In genomic region chr1:66262233-66262632, GRCh38 we compare ENCODE assay signal across 14 cellular contexts.
A peak's percentile ranks its signal among the peaks of the same experiment; 100 is the strongest.
DNase-seq lines count a peak whose midpoint lies in the region; ATAC-seq, FAIRE-seq and TF ChIP-seq lines count a peak whose summit lies in the region.
"Had no signal": no experiment of that assay in that cellular context is flagged by ENCODE, and none has a peak within 500 bp of the region (broad histone marks: within the 10 kb centered on the region; RNA-seq: fewer than 3 reads in every experiment).

No MANE protein-coding gene starts in this region.

- H3K27me3 Mint-ChIP-seq in MCF 10A (ENCODE audit: insufficient read depth, unreplicated experiment) = no peaks in the 10 kb centered on the region
- H3K27me3 Mint-ChIP-seq in activated CD4-positive, alpha-beta T cell treated with anti-CD3 and anti-CD28 coated beads for 36 hours = no peaks in the 10 kb centered on the region
- H3K27me3 Mint-ChIP-seq: naive B cell had no signal

- H3K4me1 Mint-ChIP-seq in MCF 10A (ENCODE audit: insufficient read depth, unreplicated experiment) = peaks cover 43% of the 10 kb centered on the region
- H3K4me1 Mint-ChIP-seq in activated CD4-positive, alpha-beta T cell treated with anti-CD3 and anti-CD28 coated beads for 36 hours = peaks cover 79% of the 10 kb centered on the region

- no peaks in the 10 kb centered on the region for H3K9me3 ChIP-seq in A549

- no TSS peak for BruUV-seq in MCF 10A (replicated peaks; lab: Mats Ljungman, UMichigan)

- POLR2A ChIA-PET in A549 (lab: Yijun Ruan, JAX) (interaction anchor here (0.9 kb wide), 1 partner anchor 9 kb away, joined by 3 read pairs; no protein-coding TSS in a partner anchor), MCF 10A (lab: Yijun Ruan, JAX) (interaction anchor here (0.6 to 3.6 kb wide), 9 partner anchors 10 to 1369 kb away, joined by 3 to 32 read pairs (median 6); no protein-coding TSS in a partner anchor)
- POLR2A ChIA-PET in activated CD4-positive, alpha-beta T cell treated with anti-CD3 and anti-CD28 coated beads for 36 hours (lab: Charles Lee) = no interaction called here

- peak; percentile 46 to 72; a peak in 3 of 5 replicates for TF ChIP-seq EP300 in A549 (IDR thresholded peaks at IDR 0.05)

- DNase-seq in A549 (ENCODE audit: low read depth in 1 of 2, low spot score in 1 of 2) = peak; percentile 35 to 85
- peak; percentile 85 for DNase-seq in HT1080 (ENCODE audit: low read depth)
- peak; percentile 96 for DNase-seq in MCF 10A (ENCODE audit: unreplicated experiment)
- DNase-seq in iris pigment epithelial cell (ENCODE audit: low read depth) = peak; percentile 90
- no peak for DNase-seq in stimulated activated naive CD4-positive, alpha-beta T cell (lab: John Stamatoyannopoulos, UW)
- no peak for DNase-seq in activated CD4-positive, alpha-beta T cell treated with anti-CD3 and anti-CD28 coated beads for 36 hours
- DNase-seq: activated CD4-positive, CD25-positive, alpha-beta regulatory T cell; AML-193; cortex of kidney; naive B cell; NCI-H1694; stimulated activated CD4-positive, alpha-beta T cell treated with anti-CD3 and anti-CD28 coated beads, Interleukin-1b, Interleukin-23, amount 100 ng/mL, for 48 hours had no signal

- CTCF ChIA-PET in A549 (lab: Yijun Ruan, JAX) = interaction anchor here (1.1 kb wide), 1 partner anchor 19 kb away, joined by 4 read pairs; no protein-coding TSS in a partner anchor
- CTCF ChIA-PET in MCF 10A (lab: Yijun Ruan, JAX) = interaction anchor here (0.8 to 28.2 kb wide), 3 partner anchors 64 to 186 kb away, joined by 3 to 687 read pairs (median 5); no protein-coding TSS in a partner anchor
- CTCF ChIA-PET in activated CD4-positive, alpha-beta T cell treated with anti-CD3 and anti-CD28 coated beads for 36 hours (lab: Charles Lee) = no interaction called here

- no peaks in the 10 kb centered on the region for H3K9me3 Mint-ChIP-seq in MCF 10A (ENCODE audit: unreplicated experiment)
- no peaks in the 10 kb centered on the region for H3K9me3 Mint-ChIP-seq in activated CD4-positive, alpha-beta T cell treated with anti-CD3 and anti-CD28 coated beads for 36 hours (ENCODE audit: low read depth)

- H3K27ac Mint-ChIP-seq in MCF 10A (ENCODE audit: low read depth, unreplicated experiment) = peak overlapping the region; percentile 86
- no peak overlapping the region for H3K27ac Mint-ChIP-seq in activated CD4-positive, alpha-beta T cell treated with anti-CD3 and anti-CD28 coated beads for 36 hours

- no peak for TF ChIP-seq CTCF in A549 (IDR thresholded peaks at IDR 0.05)
- no peak for TF ChIP-seq CTCF in MCF 10A (IDR thresholded peaks at IDR 0.05; ENCODE audit: unreplicated experiment)

- WGBS in A549 (ENCODE audit: missing lambda C conversion rate) = 2% methylated on average over 4 of the region's 4 CpGs

- H3K4me1 ChIP-seq in A549 = peaks cover 89% of the 10 kb centered on the region

- FAIRE-seq in A549 (lab: Jason Lieb, UNC) = peak; percentile 13

- H3K4me3 Mint-ChIP-seq in MCF 10A (ENCODE audit: unreplicated experiment) = peak overlapping the region; percentile 9
- no peak overlapping the region for H3K4me3 Mint-ChIP-seq in activated CD4-positive, alpha-beta T cell treated with anti-CD3 and anti-CD28 coated beads for 36 hours
- H3K4me3 Mint-ChIP-seq: naive B cell had no signal

- no peak for TF ChIP-seq RAD21 in A549 (conservative IDR thresholded peaks at IDR 0.05 in 1 of 2, IDR thresholded peaks at IDR 0.05 in 1 of 2)

- TF ChIP-seq POLR2A in A549 (IDR thresholded peaks at IDR 0.05; ENCODE audit: low read length) = no peak

- H3K4me3 ChIP-seq in A549 = 0 out of 3 replicates have a peak overlapping the region, but pooled peaks have one; percentile 14

- ATAC-seq in A549 (peak; percentile 91 to 93), HG03354 (IDR thresholded peaks at IDR 0.05; ENCODE audit: poor library complexity, severe bottlenecking, unreplicated experiment) (no peak), GM21528 (IDR thresholded peaks at IDR 0.05; ENCODE audit: low FRiP score, unreplicated experiment) (no peak)
- ATAC-seq in activated CD4-positive, alpha-beta T cell treated with anti-CD3 and anti-CD28 coated beads for 36 hours = no peak

- intact Hi-C loops in MCF 10A (cut with micrococcal nuclease) = no loop called here
- intact Hi-C loops in activated CD4-positive, alpha-beta T cell treated with anti-CD3 and anti-CD28 coated beads for 36 hours (cut with DNase I, micrococcal nuclease) = no loop called here

- peaks cover 5% of the 10 kb centered on the region for H3K36me3 Mint-ChIP-seq in MCF 10A (ENCODE audit: insufficient read depth, unreplicated experiment)
- peaks cover 2% of the 10 kb centered on the region for H3K36me3 Mint-ChIP-seq in activated CD4-positive, alpha-beta T cell treated with anti-CD3 and anti-CD28 coated beads for 36 hours (ENCODE audit: low read depth)
- H3K36me3 Mint-ChIP-seq: naive B cell had no signal

- H3K4me2 ChIP-seq in A549 = peak overlapping the region; percentile 57

- H3K27ac ChIP-seq in A549 = peak overlapping the region; percentile 69 to 95

TF ChIP-seq in A549, 52 proteins besides CTCF, POLR2A, EP300 and RAD21 (continues in another document):
- TF ChIP-seq EHF (CRISPR knock-in tag; IDR thresholded peaks at IDR 0.05) (no peak), ATOH8 (CRISPR knock-in tag; IDR thresholded peaks at IDR 0.05; ENCODE audit: low read depth) (no peak), GATA3 (IDR thresholded peaks at IDR 0.05; ENCODE audit: borderline replicate concordance) (peak; percentile 73; the same call in 1 of the 2 replicates), RCOR1 (IDR thresholded peaks at IDR 0.05; ENCODE audit: low read depth, low read length) (no peak), SMC3 (IDR thresholded peaks at IDR 0.05) (peak; percentile 28; the same call in 1 of the 3 replicates), MAZ (IDR thresholded peaks at IDR 0.05; ENCODE audit: borderline replicate concordance, low read depth, low read length) (no peak), FOSL2 (IDR thresholded peaks at IDR 0.05) (peak; percentile 72), FOSL2 (CRISPR knock-in tag; IDR thresholded peaks at IDR 0.05) (peak; percentile 84), JUN (IDR thresholded peaks at IDR 0.05) (peak in 1 of 2 experiments; percentile 69; a peak in 2 of 5 replicates), PBX3 (IDR thresholded peaks at IDR 0.05) (no peak), HMGXB4 (CRISPR knock-in tag; IDR thresholded peaks at IDR 0.05; ENCODE audit: borderline replicate concordance) (no peak), KDM5A (IDR thresholded peaks at IDR 0.05) (no peak), TP53 (CRISPR knock-in tag; IDR thresholded peaks at IDR 0.05) (no peak), HOXB5 (CRISPR knock-in tag; IDR thresholded peaks at IDR 0.05) (peak; percentile 13; the same call in 1 of the 2 replicates), ZNF302 (CRISPR knock-in tag; IDR thresholded peaks at IDR 0.05) (no peak), BCL3 (IDR thresholded peaks at IDR 0.05) (peak; percentile 50; the same call in 1 of the 3 replicates), ELK1 (IDR thresholded peaks at IDR 0.05; ENCODE audit: low read depth, low read length) (no peak), ZSCAN20 (CRISPR knock-in tag; IDR thresholded peaks at IDR 0.05) (no peak)

Comparison
In these comparisons a context has a peak if more than half of its experiments do, and no peak if none do; other contexts are left out.
1. ATAC-seq: peak in A549 (2 of 2); none in activated CD4-positive, alpha-beta T cell treated with anti-CD3 and anti-CD28 coated beads for 36 hours (single experiment), HG03354 (single experiment) and GM21528 (single experiment).
2. DNase-seq: peak in A549 (2 of 2), HT1080 (single experiment), MCF 10A (single experiment) and iris pigment epithelial cell (single experiment); none in stimulated activated naive CD4-positive, alpha-beta T cell (0 of 6) and activated CD4-positive, alpha-beta T cell treated with anti-CD3 and anti-CD28 coated beads for 36 hours (single experiment).